ENCODE assay signal across 21 cellular contexts in the genomic region with DNA sequence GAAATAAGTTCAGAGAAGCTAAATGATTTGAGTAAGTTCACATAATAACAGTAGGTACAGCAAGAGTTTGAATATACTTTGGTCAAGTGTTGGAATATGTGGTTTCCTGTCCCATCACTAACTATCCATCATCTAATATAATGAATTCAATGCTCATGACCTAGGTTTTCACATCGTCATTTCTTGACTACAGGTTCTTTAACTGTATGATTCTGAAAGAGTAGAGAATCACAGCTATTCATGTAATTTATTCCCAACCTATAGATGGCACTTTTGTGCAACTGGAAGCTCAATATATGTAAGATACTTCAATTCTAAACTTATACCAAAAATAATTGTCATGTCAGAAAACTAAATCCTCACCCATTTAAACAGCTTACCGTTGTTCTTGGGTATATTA. TPM values are rescaled to one million over a fixed set of nuclear protein-coding genes. Genes with fewer than 3 reads are reported as not detected.
DNase-seq lines count a peak whose midpoint lies in the region; ATAC-seq and TF ChIP-seq lines count a peak whose summit lies in the region.
"Had no signal": no experiment of that assay in that cellular context is flagged by ENCODE, and none has a peak within 500 bp of the region (broad histone marks: within the 10 kb centered on the region; RNA-seq: fewer than 3 reads in every experiment).

No MANE protein-coding gene starts in this region.

- H3K27ac Mint-ChIP-seq in activated CD4-positive, alpha-beta T cell treated with anti-CD3 and anti-CD28 coated beads for 36 hours = no peak overlapping the region

- H3K36me3 Mint-ChIP-seq in activated CD4-positive, alpha-beta T cell treated with anti-CD3 and anti-CD28 coated beads for 36 hours (ENCODE audit: low read depth) = no peaks in the 10 kb centered on the region

- H3K27me3 ChIP-seq in KMS-11 (ENCODE audit: insufficient read depth, low read depth) (no peaks in the 10 kb centered on the region), osteoblast (ENCODE audit: insufficient read depth, low read length) (peaks cover 10% of the 10 kb centered on the region)
- H3K27me3 ChIP-seq: ovary, testis had no signal

- CTCF ChIA-PET in activated CD4-positive, alpha-beta T cell treated with anti-CD3 and anti-CD28 coated beads for 36 hours (lab: Charles Lee) = interaction anchor here (1.3 to 1.6 kb wide), 4 partner anchors 12 to 271 kb away, joined by 4 to 7 read pairs (median 5); no protein-coding TSS in a partner anchor
- CTCF ChIA-PET in RWPE1 (lab: Yijun Ruan, JAX) = interaction anchor here (0.6 kb wide), 2 partner anchors 47 to 511 kb away, joined by 3 read pairs; no protein-coding TSS in a partner anchor

- H3K4me1 Mint-ChIP-seq in activated CD4-positive, alpha-beta T cell treated with anti-CD3 and anti-CD28 coated beads for 36 hours = no peaks in the 10 kb centered on the region

- peaks cover 5% of the 10 kb centered on the region for H3K27me3 Mint-ChIP-seq in activated CD4-positive, alpha-beta T cell treated with anti-CD3 and anti-CD28 coated beads for 36 hours

- no peak for DNase-seq in activated CD4-positive, alpha-beta T cell treated with anti-CD3 and anti-CD28 coated beads for 36 hours
- DNase-seq in activated CD4-positive, alpha-beta T cell treated with anti-CD3 and anti-CD28 coated beads for 4 hours = no peak
- DNase-seq in RWPE1 (ENCODE audit: low spot score) = no peak
- peak; percentile 5 for DNase-seq in osteoblast (ENCODE audit: insufficient read length, low spot score, missing footprints)
- DNase-seq in germinal center (ENCODE audit: low spot score) = no peak
- no peak for DNase-seq in Right ventricle myocardium superior
- DNase-seq in omental fat pad (ENCODE audit: low spot score) = no peak
- DNase-seq: activated CD4-positive, alpha-beta T cell treated with anti-CD3 and anti-CD28 coated beads for 1 hour; activated effector memory CD4-positive, alpha-beta T cell treated with anti-CD3 and anti-CD28 coated beads, Interleukin-2, amount 50 U/mL, for 16 hours; dermis blood vessel endothelial cell; hippocampal formation; islet precursor cell; KG1; NCI-H1417 treated with DMSO at 0.1 percent for 48 hours; NCI-H510A; ovary; PC-9; right cardiac atrium; T-helper 9 cell; testis had no signal

- no peaks in the 10 kb centered on the region for H4K20me1 ChIP-seq in KMS-11 (ENCODE audit: insufficient read depth)
- H4K20me1 ChIP-seq in osteoblast (ENCODE audit: insufficient read depth, low read length) = no peaks in the 10 kb centered on the region

- POLR2A ChIA-PET in activated CD4-positive, alpha-beta T cell treated with anti-CD3 and anti-CD28 coated beads for 36 hours (lab: Charles Lee) = interaction anchor here (0.7 kb wide), 1 partner anchor 9 kb away, joined by 4 read pairs; no protein-coding TSS in a partner anchor
- POLR2A ChIA-PET in RWPE1 (lab: Yijun Ruan, JAX; ENCODE audit: low non-redundant PET) = no interaction called here

- intact Hi-C loops in activated CD4-positive, alpha-beta T cell treated with anti-CD3 and anti-CD28 coated beads for 36 hours (cut with DNase I, micrococcal nuclease) = loop anchor here in 1 of 2 experiments (5.0 kb wide), 1 partner anchor 63 kb away; no protein-coding TSS in a partner anchor
- intact Hi-C loops in Right ventricle myocardium superior (cut with DNase I) = no loop called here

- no peaks in the 10 kb centered on the region for H3K9me3 Mint-ChIP-seq in activated CD4-positive, alpha-beta T cell treated with anti-CD3 and anti-CD28 coated beads for 36 hours (ENCODE audit: low read depth)

- TF ChIP-seq CTCF in KMS-11 (conservative IDR thresholded peaks at IDR 0.05; ENCODE audit: low read depth, low read length) = 0 out of 2 replicates have a peak, but pooled peaks have one; percentile 24
- peak; percentile 22; the same call in 1 of the 2 replicates for TF ChIP-seq CTCF in RWPE1 (conservative IDR thresholded peaks at IDR 0.05; ENCODE audit: low read depth)
- no peak for TF ChIP-seq CTCF in osteoblast (IDR thresholded peaks at IDR 0.05; ENCODE audit: extremely low read depth, low read depth, low read length)
- no peak for TF ChIP-seq CTCF in omental fat pad (IDR thresholded peaks at IDR 0.05)

- H3K9me3 ChIP-seq in osteoblast (ENCODE audit: low read depth, low read length) = no peaks in the 10 kb centered on the region
- H3K9me3 ChIP-seq: ovary, testis had no signal

- H3K36me3 ChIP-seq in KMS-11 (ENCODE audit: insufficient read depth) (no peaks in the 10 kb centered on the region), osteoblast (ENCODE audit: insufficient read depth, low read length) (no peaks in the 10 kb centered on the region)
- H3K36me3 ChIP-seq: ovary had no signal

- no peak overlapping the region for H3K9ac ChIP-seq in KMS-11

- H2AFZ ChIP-seq in KMS-11 (ENCODE audit: low read depth) = no peak overlapping the region
- no peak overlapping the region for H2AFZ ChIP-seq in osteoblast (ENCODE audit: low read length)
- H2AFZ ChIP-seq: PC-9 had no signal

- ATAC-seq in activated CD4-positive, alpha-beta T cell treated with anti-CD3 and anti-CD28 coated beads for 36 hours = peak; percentile 49
- no peak for ATAC-seq in Right ventricle myocardium superior (ENCODE audit: poor library complexity)
- ATAC-seq in omental fat pad (ENCODE audit: low FRiP score) = no peak
- ATAC-seq: right cardiac atrium had no signal

- H3K4me2 ChIP-seq in KMS-11 (no peak overlapping the region), osteoblast (ENCODE audit: insufficient read depth, low read length) (no peak overlapping the region)
- H3K4me2 ChIP-seq: PC-9 had no signal

- H3K4me3 Mint-ChIP-seq in activated CD4-positive, alpha-beta T cell treated with anti-CD3 and anti-CD28 coated beads for 36 hours = no peak overlapping the region

- H3K27ac ChIP-seq in KMS-11 (no peak overlapping the region), RWPE1 (no peak overlapping the region), osteoblast (ENCODE audit: low read depth, low read length) (no peak overlapping the region)
- H3K27ac ChIP-seq: ovary, PC-9, testis had no signal

- H3K4me3 ChIP-seq in KMS-11 (IDR thresholded peaks at IDR 0.05; ENCODE audit: insufficient read depth, low read depth, low read length) (no peak overlapping the region), osteoblast (ENCODE audit: insufficient read depth, low read length) (no peak overlapping the region)
- H3K4me3 ChIP-seq: ovary, PC-9, testis had no signal

- H3K79me2 ChIP-seq in KMS-11 (ENCODE audit: insufficient read depth, low read depth) (no peaks in the 10 kb centered on the region), osteoblast (ENCODE audit: insufficient read depth, low read length) (no peaks in the 10 kb centered on the region)

- peaks cover 2% of the 10 kb centered on the region for H3K4me1 ChIP-seq in KMS-11 (ENCODE audit: low read depth, poor library complexity, severe bottlenecking)
- H3K4me1 ChIP-seq in osteoblast (ENCODE audit: insufficient read depth, low read length) = no peaks in the 10 kb centered on the region
- H3K4me1 ChIP-seq: testis had no signal

RNA-seq across cellular contexts. Expression of gene TIGD2, which starts 53.1 kb away (rescaled TPM):
- total RNA-seq in activated CD4-positive, alpha-beta T cell treated with anti-CD3 and anti-CD28 coated beads for 36 hours = 1 to 10 TPM; 2.1 to 2.3 TPM
- total RNA-seq in osteoblast = 18.1 and 18.6 TPM in 2 replicates
- 2.4 TPM for total RNA-seq in Right ventricle myocardium superior
- total RNA-seq in omental fat pad = 1 to 10 TPM; 4.0 to 6.4 (median 4.4) TPM

Comparison
In these comparisons a context has a peak if more than half of its experiments do, and no peak if none do; other contexts are left out.
1. CTCF ChIP-seq: peak in KMS-11 (single experiment) and RWPE1 (single experiment); none in osteoblast (single experiment) and omental fat pad (0 of 3).